Comparison of ENCODE assay signal across 14 cellular contexts in the genomic region with DNA sequence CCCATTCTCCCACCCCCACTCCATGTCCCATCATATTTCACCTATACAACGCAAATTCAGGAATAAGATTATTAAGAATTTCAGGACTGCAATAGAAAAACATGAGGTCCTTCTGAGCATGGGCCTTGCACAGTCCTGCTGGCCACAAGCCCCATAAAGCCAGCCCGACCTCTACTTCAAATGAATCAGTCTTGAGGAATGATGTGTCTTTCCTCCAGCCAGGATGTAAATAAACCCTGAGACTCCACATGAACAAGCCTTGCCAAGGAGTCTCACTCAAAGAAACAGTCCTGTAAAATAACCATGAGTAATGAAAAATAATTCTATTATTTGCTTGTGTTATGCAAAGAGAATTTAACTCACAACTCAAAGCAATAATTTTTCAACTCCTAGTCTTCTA.
A peak's percentile ranks its signal among the peaks of the same experiment; 100 is the strongest.
DNase-seq lines count a peak whose midpoint lies in the region; ATAC-seq and TF ChIP-seq lines count a peak whose summit lies in the region.
"Had no signal": no experiment of that assay in that cellular context is flagged by ENCODE, and none has a peak within 500 bp of the region (broad histone marks: within the 10 kb centered on the region; RNA-seq: fewer than 3 reads in every experiment).

No MANE protein-coding gene starts in this region.

- POLR2A ChIA-PET in RWPE1 (lab: Yijun Ruan, JAX; ENCODE audit: low non-redundant PET): no interaction called here

- H2AFZ ChIP-seq in fibroblast of lung (ENCODE audit: low read length): no peak overlapping the region
- H2AFZ ChIP-seq: neural progenitor cell had no signal

- no peak overlapping the region for H3K4me2 ChIP-seq in fibroblast of lung (ENCODE audit: extremely low read depth, insufficient read depth, low read length)
- H3K4me2 ChIP-seq: neural progenitor cell had no signal

- H3K36me3 ChIP-seq in fibroblast of lung (ENCODE audit: control insufficient read depth, insufficient read depth, low read length): no peaks in the 10 kb centered on the region
- H3K36me3 ChIP-seq: neural progenitor cell had no signal

- DNase-seq in EL: peak; percentile 95
- peak; percentile 83 for DNase-seq in RWPE1 (ENCODE audit: low spot score)
- peak; percentile 96 to 98 for DNase-seq in fibroblast of lung (ENCODE audit: low read depth in 2 of 2)
- DNase-seq in retinal pigment epithelial cell (ENCODE audit: low read depth): peak; percentile 32
- no peak for DNase-seq in activated CD4-positive, alpha-beta T cell treated with anti-CD3 and anti-CD28 coated beads, Interleukin-2, amount 50 U/mL, for 1 hour
- DNase-seq in NCI-H2081 treated with DMSO at 0.1 percent for 48 hours (lab: John Stamatoyannopoulos, UW): no peak
- DNase-seq: activated CD8-positive, alpha-beta memory T cell treated with anti-CD3 and anti-CD28 coated beads for 24 hours; activated naive CD8-positive, alpha-beta T cell treated with anti-CD3 and anti-CD28 coated beads, Interleukin-2, amount 10 ng/mL, durations not matched to agents 7 days and 5 days; NCI-H1105; stimulated activated CD4-positive, alpha-beta T cell treated with anti-CD3 and anti-CD28 coated beads, Interleukin-4, amount 100 ng/mL, for 4 hours had no signal

- CTCF ChIA-PET in RWPE1 (lab: Yijun Ruan, JAX): interaction anchor here (0.6 to 1.0 kb wide), 4 partner anchors 85 to 354 kb away, joined by 3 to 6 read pairs (median 4); no protein-coding TSS in a partner anchor

- H4K20me1 ChIP-seq in fibroblast of lung (ENCODE audit: control insufficient read depth, extremely low read depth, insufficient read depth, low read length): no peaks in the 10 kb centered on the region

- H3K27ac ChIP-seq in RWPE1 (peak overlapping the region; percentile 88), fibroblast of lung (ENCODE audit: insufficient read depth, low read length) (peak overlapping the region; percentile 53)
- H3K27ac ChIP-seq: HL-60, neural progenitor cell had no signal

- H3K9ac ChIP-seq in fibroblast of lung (ENCODE audit: insufficient read depth, low read length): no peak overlapping the region
- H3K9ac ChIP-seq: neural progenitor cell had no signal

- H3K4me3 ChIP-seq in fibroblast of lung (replicated peaks in 1 of 4; ENCODE audit: control extremely low read depth in 1 of 4, insufficient read depth in 1 of 4, low read depth in 3 of 4, low read length in 4 of 4): no peak overlapping the region
- H3K4me3 ChIP-seq in retinal pigment epithelial cell (ENCODE audit: low read length): no peak overlapping the region
- H3K4me3 ChIP-seq: neural progenitor cell had no signal

- ATAC-seq in HG02981 (IDR thresholded peaks at IDR 0.05; ENCODE audit: unreplicated experiment) (no peak), GM18868 (IDR thresholded peaks at IDR 0.05; ENCODE audit: unreplicated experiment) (no peak)

- H3K9me3 ChIP-seq in fibroblast of lung (ENCODE audit: control insufficient read depth, insufficient read depth, low read depth, low read length): no peaks in the 10 kb centered on the region

- H3K27me3 ChIP-seq in fibroblast of lung (ENCODE audit: control insufficient read depth, insufficient read depth, low read length): no peaks in the 10 kb centered on the region
- H3K27me3 ChIP-seq: neural progenitor cell had no signal

- H3K79me2 ChIP-seq in fibroblast of lung (ENCODE audit: control insufficient read depth, insufficient read depth, low read length): no peaks in the 10 kb centered on the region

- peaks cover 29% of the 10 kb centered on the region for H3K4me1 ChIP-seq in fibroblast of lung (ENCODE audit: control insufficient read depth, extremely low read depth, insufficient read depth, low read length)
- H3K4me1 ChIP-seq: neural progenitor cell had no signal

- TF ChIP-seq CTCF in RWPE1 (conservative IDR thresholded peaks at IDR 0.05; ENCODE audit: low read depth): no peak
- TF ChIP-seq CTCF in fibroblast of lung (conservative IDR thresholded peaks at IDR 0.05 in 1 of 2, IDR thresholded peaks at IDR 0.05 in 1 of 2; ENCODE audit: low read depth in 1 of 2, low read length in 2 of 2): no peak
- TF ChIP-seq CTCF in retinal pigment epithelial cell (conservative IDR thresholded peaks at IDR 0.05; ENCODE audit: low read depth, low read length): no peak

Comparison
In these comparisons a context has a peak if more than half of its experiments do, and no peak if none do; other contexts are left out.
1. DNase-seq: peak in EL (single experiment), RWPE1 (single experiment), fibroblast of lung (2 of 2) and retinal pigment epithelial cell (single experiment); none in activated CD4-positive, alpha-beta T cell treated with anti-CD3 and anti-CD28 coated beads, Interleukin-2, amount 50 U/mL, for 1 hour (single experiment) and NCI-H2081 treated with DMSO at 0.1 percent for 48 hours (single experiment).